ENCODE assay signal across 21 cellular contexts in genomic region chr6:35607517-35608233, GRCh38.
DNase-seq lines count a peak whose midpoint lies in the region; ATAC-seq, FAIRE-seq and TF ChIP-seq lines count a peak whose summit lies in the region.
"Had no signal": no experiment of that assay in that cellular context is flagged by ENCODE, and none has a peak within 500 bp of the region (broad histone marks: within the 10 kb centered on the region; RNA-seq: fewer than 3 reads in every experiment).

No MANE protein-coding gene starts in this region.

- no peaks in the 10 kb centered on the region for H3K36me3 ChIP-seq in SK-N-SH (replicated peaks in 1 of 2; ENCODE audit: control insufficient read depth in 1 of 2, insufficient read depth in 2 of 2, low read length in 1 of 2)
- peaks cover 10% of the 10 kb centered on the region for H3K36me3 ChIP-seq in CD4-positive, alpha-beta memory T cell (ENCODE audit: insufficient read depth, low read length)
- H3K36me3 ChIP-seq in psoas muscle (ENCODE audit: insufficient read depth in 1 of 2, low read depth in 1 of 2), result peaks cover 0 to 53% of the 10 kb centered on the region in 2 donors

- H3F3A ChIP-seq in SK-N-SH (replicated peaks; ENCODE audit: insufficient read depth), result peaks cover 24% of the 10 kb centered on the region

- TF ChIP-seq CTCF in SK-N-SH (IDR thresholded peaks at IDR 0.05), result no peak
- no peak for TF ChIP-seq CTCF in psoas muscle (IDR thresholded peaks at IDR 0.05)

- no peak for FAIRE-seq in frontal cortex (lab: Jason Lieb, UNC)
- FAIRE-seq: RCC 7860 had no signal

- H3K27me3 Mint-ChIP-seq in CD4-positive, alpha-beta memory T cell, result no peaks in the 10 kb centered on the region
- H3K27me3 Mint-ChIP-seq in T-cell, result no peaks in the 10 kb centered on the region

- POLR2A ChIA-PET in SK-N-SH (lab: Yijun Ruan, JAX) (no interaction called here), T-cell (lab: Charles Lee) (interaction anchor here (0.6 to 1.0 kb wide), 3 partner anchors 12 to 316 kb away, joined by 3 read pairs; no protein-coding TSS in a partner anchor)
- POLR2A ChIA-PET in CD4-positive, alpha-beta memory T cell (lab: Charles Lee; ENCODE audit: partially characterized antibody), result interaction anchor here (0.8 to 15.7 kb wide), 3 partner anchors 9 to 80 kb away, joined by 3 to 268 read pairs (median 17); no protein-coding TSS in a partner anchor

- H3K9me3 Mint-ChIP-seq in CD4-positive, alpha-beta memory T cell, result peaks cover 0 to 6% (median 0%) of the 10 kb centered on the region in 8 donors
- H3K9me3 Mint-ChIP-seq in T-cell, result no peaks in the 10 kb centered on the region

- CTCF ChIA-PET in SK-N-SH (lab: Yijun Ruan, JAX), result interaction anchor here (1.0 to 1.2 kb wide), 2 partner anchors 50 to 130 kb away, joined by 3 to 5 read pairs; no protein-coding TSS in a partner anchor
- CTCF ChIA-PET in CD4-positive, alpha-beta memory T cell (lab: Charles Lee; ENCODE audit: partially characterized antibody), result interaction anchor here (1.0 to 14.0 kb wide), 5 partner anchors 14 to 129 kb away, joined by 3 to 275 read pairs (median 4); partner anchors contain the start of gene ARMC12
- CTCF ChIA-PET in T-cell (lab: Charles Lee), result interaction anchor here in 1 of 2 donors (1.0 to 2.3 kb wide), 3 partner anchors 17 to 23 kb away, joined by 3 to 7 read pairs (median 3); no protein-coding TSS in a partner anchor

- no peaks in the 10 kb centered on the region for H4K20me1 ChIP-seq in SK-N-SH (ENCODE audit: insufficient read depth)

- no peaks in the 10 kb centered on the region for H3K9me3 ChIP-seq in SK-N-SH
- no peaks in the 10 kb centered on the region for H3K9me3 ChIP-seq in CD4-positive, alpha-beta memory T cell (ENCODE audit: control insufficient read depth in 1 of 2, low read length in 2 of 2)
- H3K9me3 ChIP-seq in psoas muscle, result no peaks in the 10 kb centered on the region

- no peak for DNase-seq in SK-N-SH
- DNase-seq in CD4-positive, alpha-beta memory T cell, result no peak
- DNase-seq in T-cell, result no peak
- peak in 1 of 2 donors; percentile 64 for DNase-seq in psoas muscle
- no peak for DNase-seq in frontal cortex (ENCODE audit: low spot score in 2 of 2)
- no peak for DNase-seq in GM19240 (ENCODE audit: insufficient read length, low spot score)
- DNase-seq: COR-L47, DMS79 treated with DMSO at 0.1 percent for 48 hours, H7, NCI-H1694 treated with DMSO at 0.1 percent for 48 hours, NCI-H446 treated with DMSO at 0.1 percent for 48 hours, NCI-H526 treated with DMSO at 0.1 percent for 48 hours, OCI-M1, SHP77 had no signal

- peaks cover 46 to 91% (median 60%) of the 10 kb centered on the region in 4 donors for H3K4me1 Mint-ChIP-seq in CD4-positive, alpha-beta memory T cell
- peaks cover 75 to 79% (median 77%) of the 10 kb centered on the region in 3 donors for H3K4me1 Mint-ChIP-seq in T-cell

- TF ChIP-seq RAD21 in SK-N-SH (IDR thresholded peaks at IDR 0.05; ENCODE audit: low read length), result no peak

- peak overlapping the region; percentile 48 to 82 (median 69) for H3K27ac Mint-ChIP-seq in CD4-positive, alpha-beta memory T cell
- H3K27ac Mint-ChIP-seq in T-cell, result peak overlapping the region; percentile 55 to 65

- H3K4me1 ChIP-seq in SK-N-SH (ENCODE audit: control insufficient read depth in 1 of 2, insufficient read depth in 2 of 2, low read depth in 1 of 2, low read length in 1 of 2) (peaks cover 0 to 11% of the 10 kb centered on the region in 2 experiments; a peak in 2 of 4 replicates), psoas muscle (peaks cover 50% of the 10 kb centered on the region)
- H3K4me1 ChIP-seq in CD4-positive, alpha-beta memory T cell (ENCODE audit: insufficient read depth, low read length), result peaks cover 70% of the 10 kb centered on the region

- ATAC-seq in SK-N-SH treated with all-trans-retinoic acid at 6 μM for 48 hours, result no peak
- ATAC-seq in T-cell (replicated peaks in 1 of 4), result no peak
- peak in 2 of 4 donors; percentile 2 to 3 for ATAC-seq in psoas muscle
- ATAC-seq in HG02852 (IDR thresholded peaks at IDR 0.05; ENCODE audit: unreplicated experiment), result no peak
- ATAC-seq: GM12878 had no signal

- no peaks in the 10 kb centered on the region for H3K79me2 ChIP-seq in SK-N-SH (ENCODE audit: insufficient read depth)

- no peak overlapping the region for H3K9ac ChIP-seq in SK-N-SH
- H3K9ac ChIP-seq: KMS-11 had no signal

- no peaks in the 10 kb centered on the region for H3K9me2 ChIP-seq in SK-N-SH

- 74% methylated on average over 4 of the region's 13 CpGs for WGBS in SK-N-SH (ENCODE audit: low lambda C conversion rate)
- 86 to 91% (median 88%) methylated on average over 13 of the region's 13 CpGs for WGBS in psoas muscle, 3 donors

- H3K4me3 ChIP-seq in SK-N-SH (ENCODE audit: low read depth in 2 of 2, low read length in 1 of 2) (no peak overlapping the region), psoas muscle (no peak overlapping the region)
- H3K4me3 ChIP-seq in CD4-positive, alpha-beta memory T cell (ENCODE audit: low read length in 2 of 2), result no peak overlapping the region
- H3K4me3 ChIP-seq: GM12878, SK-N-MC had no signal

- TF ChIP-seq EP300 in SK-N-SH (IDR thresholded peaks at IDR 0.05; ENCODE audit: borderline replicate concordance in 1 of 2, low read depth in 1 of 2, low read length in 1 of 2), result no peak

- H3K27me3 ChIP-seq in SK-N-SH (ENCODE audit: insufficient read depth) (no peaks in the 10 kb centered on the region), psoas muscle (ENCODE audit: insufficient read depth in 3 of 3, low read length in 2 of 3) (no peaks in the 10 kb centered on the region)
- H3K27me3 ChIP-seq in CD4-positive, alpha-beta memory T cell (ENCODE audit: insufficient read depth, low read length), result no peaks in the 10 kb centered on the region

- H3K27ac ChIP-seq in SK-N-SH (ENCODE audit: low read depth in 2 of 2, low read length in 1 of 2) (no peak overlapping the region), psoas muscle (peak overlapping the region; percentile 6)
- no peak overlapping the region for H3K27ac ChIP-seq in CD4-positive, alpha-beta memory T cell (ENCODE audit: low read depth, low read length)
- H3K27ac ChIP-seq: C4-2B, KMS-11, SK-N-MC had no signal

- H3K4me2 ChIP-seq in SK-N-SH, result no peak overlapping the region
- H3K4me2 ChIP-seq: KMS-11 had no signal

- no peak overlapping the region for H2AFZ ChIP-seq in SK-N-SH (ENCODE audit: low read depth)

- intact Hi-C loops in CD4-positive, alpha-beta memory T cell (cut with micrococcal nuclease), result no loop called here
- intact Hi-C loops in psoas muscle (cut with DNase I), result no loop called here

- H3K36me3 Mint-ChIP-seq in CD4-positive, alpha-beta memory T cell, result peaks cover 44 to 62% of the 10 kb centered on the region in 2 donors
- peaks cover 58% of the 10 kb centered on the region for H3K36me3 Mint-ChIP-seq in T-cell

- peak overlapping the region in 1 of 8 donors; percentile 49 for H3K4me3 Mint-ChIP-seq in CD4-positive, alpha-beta memory T cell
- H3K4me3 Mint-ChIP-seq in T-cell, result no peak overlapping the region

TF ChIP-seq in SK-N-SH treated with all-trans-retinoic acid at 6 μM for 48 hours, 23 proteins besides CTCF, POLR2A, EP300 and RAD21:
- TF ChIP-seq ZNF8 (CRISPR knock-in tag; IDR thresholded peaks at IDR 0.05) (peak; percentile 65), OSR1 (CRISPR knock-in tag; IDR thresholded peaks at IDR 0.05) (no peak)
TF ChIP-seq in SK-N-SH treated with all-trans-retinoic acid at 6 μM for 48 hours: peak in this region for 1.

TF ChIP-seq in SK-N-SH, 30 proteins besides CTCF, POLR2A, EP300 and RAD21 (continues in another document):
- TF ChIP-seq ELF1 (IDR thresholded peaks at IDR 0.05), result no peak
- TF ChIP-seq ZBTB33 (IDR thresholded peaks at IDR 0.05; ENCODE audit: borderline replicate concordance, low read depth), result no peak
- no peak for TF ChIP-seq USF2 (IDR thresholded peaks at IDR 0.05; ENCODE audit: borderline replicate concordance, low read depth, low read length)
- no peak for TF ChIP-seq USF1 (IDR thresholded peaks at IDR 0.05; ENCODE audit: borderline replicate concordance, low read depth)
- TF ChIP-seq MAX (IDR thresholded peaks at IDR 0.05; ENCODE audit: low read depth), result no peak
